ENCODE assay signal across 16 cellular contexts in the genomic region with DNA sequence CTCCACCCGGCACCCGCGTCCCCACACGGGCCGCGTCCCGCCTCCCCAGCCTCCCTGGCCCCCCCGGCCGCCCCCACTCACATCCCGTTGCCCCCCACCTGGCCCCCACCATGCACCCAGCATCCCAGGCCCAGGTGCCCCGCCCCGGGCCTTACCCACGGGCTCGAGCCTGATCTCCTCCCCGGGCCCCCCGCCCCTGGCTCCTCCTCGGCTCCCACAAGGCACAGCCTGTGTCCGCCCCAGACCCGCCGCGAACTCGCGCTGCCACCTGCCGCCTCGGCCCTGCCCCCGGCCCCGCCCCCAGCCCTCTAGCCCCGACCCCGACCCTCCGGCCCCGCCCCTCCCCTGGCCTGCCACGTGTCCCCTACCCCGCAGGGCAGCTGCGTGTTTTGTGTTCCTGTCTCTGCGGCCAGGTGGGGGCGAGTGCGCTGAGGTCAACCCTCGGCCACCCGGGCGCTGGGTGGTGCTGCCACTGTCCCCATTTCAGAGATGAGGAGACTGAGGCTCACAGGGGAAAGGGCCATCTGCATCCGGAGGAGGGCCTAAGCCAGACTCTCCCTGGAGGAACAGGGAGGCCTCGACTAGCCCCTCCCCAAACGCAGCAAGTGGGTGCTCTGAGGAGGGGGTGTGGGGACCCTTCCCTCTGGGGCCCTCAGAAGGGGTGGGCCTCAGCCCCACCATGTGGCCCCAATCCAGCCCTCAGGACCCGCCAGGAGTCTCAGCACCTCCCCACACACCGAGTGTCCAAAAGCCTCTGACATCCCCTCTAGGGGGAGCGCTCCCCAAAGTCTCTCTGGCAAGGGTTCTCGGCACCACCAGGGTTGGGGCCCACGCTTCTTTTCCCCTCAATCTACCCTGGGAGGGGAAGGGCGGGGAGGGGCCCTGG.
DNase-seq lines count a peak whose midpoint lies in the region; ATAC-seq and TF ChIP-seq lines count a peak whose summit lies in the region.
"Had no signal": no experiment of that assay in that cellular context is flagged by ENCODE, and none has a peak within 500 bp of the region (broad histone marks: within the 10 kb centered on the region; RNA-seq: fewer than 3 reads in every experiment).

No MANE protein-coding gene starts in this region.

- peaks cover 40 to 51% of the 10 kb centered on the region in 2 donors for H3K27me3 Mint-ChIP-seq in stimulated activated naive B cell treated with anti-CD40 and anti-IgM and Interleukin-4, amounts not matched to agents 10 μg/mL and 1 μg/mL and 100 μg/mL, for 72 hours
- H3K27me3 Mint-ChIP-seq in activated T-helper 2 cell treated with anti-CD3 and anti-CD28 coated beads, Interferon-gamma antibody, Interleukin-2, Interleukin-4, amounts not matched to agents 10 μg/mL and 5 μg/mL and 100 μg/mL, durations not matched to agents 14 hours and 24 hours and 36 hours (ENCODE audit: low read depth) = peaks cover 14% of the 10 kb centered on the region
- peaks cover 2% of the 10 kb centered on the region for H3K27me3 Mint-ChIP-seq in mesothelial cell of epicardium (ENCODE audit: low read depth)

- H3K9me3 Mint-ChIP-seq in stimulated activated naive B cell treated with anti-CD40 and anti-IgM and Interleukin-4, amounts not matched to agents 10 μg/mL and 1 μg/mL and 100 μg/mL, for 72 hours = peaks cover 0 to 2% of the 10 kb centered on the region in 2 donors
- H3K9me3 Mint-ChIP-seq in activated T-helper 2 cell treated with anti-CD3 and anti-CD28 coated beads, Interferon-gamma antibody, Interleukin-2, Interleukin-4, amounts not matched to agents 10 μg/mL and 5 μg/mL and 100 μg/mL, durations not matched to agents 14 hours and 24 hours and 36 hours = no peaks in the 10 kb centered on the region
- H3K9me3 Mint-ChIP-seq in mesothelial cell of epicardium = peaks cover 7% of the 10 kb centered on the region

- no peaks in the 10 kb centered on the region for H3K4me1 ChIP-seq in left ventricle myocardium inferior

- ATAC-seq in Right ventricle myocardium superior (ENCODE audit: poor library complexity) (no peak), GM21723 (IDR thresholded peaks at IDR 0.05; ENCODE audit: unreplicated experiment) (no peak)
- peak; percentile 16 to 20 for ATAC-seq in stimulated activated naive B cell treated with anti-CD40 and anti-IgM and Interleukin-4, amounts not matched to agents 10 μg/mL and 1 μg/mL and 100 μg/mL, for 72 hours (replicated peaks)

- DNase-seq in Right ventricle myocardium superior (peak; percentile 32), left ventricle myocardium inferior (no peak), RPMI8226 (peak; percentile 5), left kidney (ENCODE audit: low read depth, low spot score) (peak; percentile 23), mesothelial cell of epicardium (ENCODE audit: low spot score in 2 of 2, unreplicated experiment in 2 of 2) (no peak)
- DNase-seq in stimulated activated naive B cell treated with anti-CD40 and anti-IgM and Interleukin-4, amounts not matched to agents 10 μg/mL and 1 μg/mL and 100 μg/mL, for 72 hours = no peak
- DNase-seq in activated T-helper 2 cell treated with anti-CD3 and anti-CD28 coated beads, Interferon-gamma antibody, Interleukin-2, Interleukin-4, amounts not matched to agents 10 μg/mL and 5 μg/mL and 100 μg/mL, durations not matched to agents 14 hours and 24 hours and 36 hours (ENCODE audit: low spot score) = no peak
- DNase-seq: activated CD4-positive, alpha-beta T cell treated with anti-CD3 and anti-CD28 coated beads, Interleukin-2, amount 50 U/mL, for 1 hour; activated gamma-delta T cell; dermis blood vessel endothelial cell; DMS153; midbrain; T-helper 2 cell; trophoblast cell had no signal

- H3K27ac Mint-ChIP-seq in stimulated activated naive B cell treated with anti-CD40 and anti-IgM and Interleukin-4, amounts not matched to agents 10 μg/mL and 1 μg/mL and 100 μg/mL, for 72 hours = no peak overlapping the region
- H3K27ac Mint-ChIP-seq in activated T-helper 2 cell treated with anti-CD3 and anti-CD28 coated beads, Interferon-gamma antibody, Interleukin-2, Interleukin-4, amounts not matched to agents 10 μg/mL and 5 μg/mL and 100 μg/mL, durations not matched to agents 14 hours and 24 hours and 36 hours = no peak overlapping the region
- no peak overlapping the region for H3K27ac Mint-ChIP-seq in mesothelial cell of epicardium

- H3K4me1 Mint-ChIP-seq in stimulated activated naive B cell treated with anti-CD40 and anti-IgM and Interleukin-4, amounts not matched to agents 10 μg/mL and 1 μg/mL and 100 μg/mL, for 72 hours = peaks cover 0 to 4% of the 10 kb centered on the region in 2 donors
- no peaks in the 10 kb centered on the region for H3K4me1 Mint-ChIP-seq in activated T-helper 2 cell treated with anti-CD3 and anti-CD28 coated beads, Interferon-gamma antibody, Interleukin-2, Interleukin-4, amounts not matched to agents 10 μg/mL and 5 μg/mL and 100 μg/mL, durations not matched to agents 14 hours and 24 hours and 36 hours (ENCODE audit: low read depth)
- no peaks in the 10 kb centered on the region for H3K4me1 Mint-ChIP-seq in mesothelial cell of epicardium

- no peaks in the 10 kb centered on the region for H3K9me3 ChIP-seq in left ventricle myocardium inferior (replicated peaks)

- intact Hi-C loops in Right ventricle myocardium superior (cut with DNase I) (no loop called here), left ventricle myocardium inferior (cut with micrococcal nuclease) (no loop called here)
- intact Hi-C loops in activated T-helper 2 cell treated with anti-CD3 and anti-CD28 coated beads, Interferon-gamma antibody, Interleukin-2, Interleukin-4, amounts not matched to agents 10 μg/mL and 5 μg/mL and 100 μg/mL, durations not matched to agents 14 hours and 24 hours and 36 hours (cut with micrococcal nuclease) = no loop called here

- no peak for TF ChIP-seq CTCF in left ventricle myocardium inferior (IDR thresholded peaks at IDR 0.05; ENCODE audit: borderline replicate concordance)
- no peak for TF ChIP-seq CTCF in mesothelial cell of epicardium (IDR thresholded peaks at IDR 0.05; ENCODE audit: unreplicated experiment)

- no peaks in the 10 kb centered on the region for H3K36me3 ChIP-seq in left ventricle myocardium inferior

- H3K4me3 Mint-ChIP-seq in stimulated activated naive B cell treated with anti-CD40 and anti-IgM and Interleukin-4, amounts not matched to agents 10 μg/mL and 1 μg/mL and 100 μg/mL, for 72 hours = no peak overlapping the region
- no peak overlapping the region for H3K4me3 Mint-ChIP-seq in activated T-helper 2 cell treated with anti-CD3 and anti-CD28 coated beads, Interferon-gamma antibody, Interleukin-2, Interleukin-4, amounts not matched to agents 10 μg/mL and 5 μg/mL and 100 μg/mL, durations not matched to agents 14 hours and 24 hours and 36 hours (ENCODE audit: low read depth)
- no peak overlapping the region for H3K4me3 Mint-ChIP-seq in mesothelial cell of epicardium

- no peak overlapping the region for H3K27ac ChIP-seq in left ventricle myocardium inferior (replicated peaks)
- H3K27ac ChIP-seq: RWPE1 had no signal

- H3K36me3 Mint-ChIP-seq in stimulated activated naive B cell treated with anti-CD40 and anti-IgM and Interleukin-4, amounts not matched to agents 10 μg/mL and 1 μg/mL and 100 μg/mL, for 72 hours = peaks cover 10% of the 10 kb centered on the region in 2 donors
- no peaks in the 10 kb centered on the region for H3K36me3 Mint-ChIP-seq in activated T-helper 2 cell treated with anti-CD3 and anti-CD28 coated beads, Interferon-gamma antibody, Interleukin-2, Interleukin-4, amounts not matched to agents 10 μg/mL and 5 μg/mL and 100 μg/mL, durations not matched to agents 14 hours and 24 hours and 36 hours (ENCODE audit: low read depth)
- peaks cover 4% of the 10 kb centered on the region for H3K36me3 Mint-ChIP-seq in mesothelial cell of epicardium

- peaks cover 40% of the 10 kb centered on the region for H3K27me3 ChIP-seq in left ventricle myocardium inferior (ENCODE audit: low read depth)

- no peak overlapping the region for H3K4me3 ChIP-seq in left ventricle myocardium inferior

Comparison
In these comparisons a context has a peak if more than half of its experiments do, and no peak if none do; other contexts are left out.
1. DNase-seq: peak in Right ventricle myocardium superior (single experiment), RPMI8226 (single experiment) and left kidney (single experiment); none in left ventricle myocardium inferior (single experiment), stimulated activated naive B cell treated with anti-CD40 and anti-IgM and Interleukin-4, amounts not matched to agents 10 μg/mL and 1 μg/mL and 100 μg/mL, for 72 hours (single experiment), activated T-helper 2 cell treated with anti-CD3 and anti-CD28 coated beads, Interferon-gamma antibody, Interleukin-2, Interleukin-4, amounts not matched to agents 10 μg/mL and 5 μg/mL and 100 μg/mL, durations not matched to agents 14 hours and 24 hours and 36 hours (single experiment) and mesothelial cell of epicardium (0 of 2).
2. ATAC-seq: peak in stimulated activated naive B cell treated with anti-CD40 and anti-IgM and Interleukin-4, amounts not matched to agents 10 μg/mL and 1 μg/mL and 100 μg/mL, for 72 hours (2 of 2); none in Right ventricle myocardium superior (single experiment) and GM21723 (single experiment).